1 cellular context compared by ENCODE assay signal in the genomic region with DNA sequence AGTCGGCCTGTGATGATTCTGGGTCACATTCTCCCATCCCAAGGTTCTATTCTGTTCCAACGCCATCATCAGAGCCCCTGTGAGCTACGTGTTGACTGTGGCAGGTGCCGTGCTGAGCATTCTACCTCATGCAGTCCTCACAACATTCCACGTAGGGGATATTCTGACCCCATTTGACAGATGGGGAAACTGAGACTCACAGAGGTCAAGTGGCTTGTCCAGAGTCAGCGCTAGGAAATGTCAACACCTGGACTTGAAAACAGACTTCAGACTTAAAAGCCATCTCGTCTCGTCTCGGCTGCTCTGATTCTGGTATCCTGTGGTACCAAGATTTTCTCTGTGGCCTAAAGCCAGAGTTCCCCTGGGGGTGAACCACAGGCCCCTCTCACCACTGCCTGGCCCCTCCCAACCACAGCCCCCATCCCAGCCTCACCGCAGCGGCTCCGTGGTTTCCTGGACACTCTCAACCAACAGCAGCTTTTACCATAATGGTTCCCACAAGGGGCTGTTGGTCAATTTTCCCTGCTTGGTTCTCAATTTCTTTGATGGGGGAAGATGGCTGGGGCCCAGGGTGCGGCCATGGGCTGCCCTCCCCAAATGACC.
TF ChIP-seq lines count a peak whose summit lies in the region.

No MANE protein-coding gene starts in this region.

TF ChIP-seq in GM23338, 12 proteins besides CTCF, POLR2A, EP300 and RAD21 (continued from another document):
- TF ChIP-seq, protein P1, sequence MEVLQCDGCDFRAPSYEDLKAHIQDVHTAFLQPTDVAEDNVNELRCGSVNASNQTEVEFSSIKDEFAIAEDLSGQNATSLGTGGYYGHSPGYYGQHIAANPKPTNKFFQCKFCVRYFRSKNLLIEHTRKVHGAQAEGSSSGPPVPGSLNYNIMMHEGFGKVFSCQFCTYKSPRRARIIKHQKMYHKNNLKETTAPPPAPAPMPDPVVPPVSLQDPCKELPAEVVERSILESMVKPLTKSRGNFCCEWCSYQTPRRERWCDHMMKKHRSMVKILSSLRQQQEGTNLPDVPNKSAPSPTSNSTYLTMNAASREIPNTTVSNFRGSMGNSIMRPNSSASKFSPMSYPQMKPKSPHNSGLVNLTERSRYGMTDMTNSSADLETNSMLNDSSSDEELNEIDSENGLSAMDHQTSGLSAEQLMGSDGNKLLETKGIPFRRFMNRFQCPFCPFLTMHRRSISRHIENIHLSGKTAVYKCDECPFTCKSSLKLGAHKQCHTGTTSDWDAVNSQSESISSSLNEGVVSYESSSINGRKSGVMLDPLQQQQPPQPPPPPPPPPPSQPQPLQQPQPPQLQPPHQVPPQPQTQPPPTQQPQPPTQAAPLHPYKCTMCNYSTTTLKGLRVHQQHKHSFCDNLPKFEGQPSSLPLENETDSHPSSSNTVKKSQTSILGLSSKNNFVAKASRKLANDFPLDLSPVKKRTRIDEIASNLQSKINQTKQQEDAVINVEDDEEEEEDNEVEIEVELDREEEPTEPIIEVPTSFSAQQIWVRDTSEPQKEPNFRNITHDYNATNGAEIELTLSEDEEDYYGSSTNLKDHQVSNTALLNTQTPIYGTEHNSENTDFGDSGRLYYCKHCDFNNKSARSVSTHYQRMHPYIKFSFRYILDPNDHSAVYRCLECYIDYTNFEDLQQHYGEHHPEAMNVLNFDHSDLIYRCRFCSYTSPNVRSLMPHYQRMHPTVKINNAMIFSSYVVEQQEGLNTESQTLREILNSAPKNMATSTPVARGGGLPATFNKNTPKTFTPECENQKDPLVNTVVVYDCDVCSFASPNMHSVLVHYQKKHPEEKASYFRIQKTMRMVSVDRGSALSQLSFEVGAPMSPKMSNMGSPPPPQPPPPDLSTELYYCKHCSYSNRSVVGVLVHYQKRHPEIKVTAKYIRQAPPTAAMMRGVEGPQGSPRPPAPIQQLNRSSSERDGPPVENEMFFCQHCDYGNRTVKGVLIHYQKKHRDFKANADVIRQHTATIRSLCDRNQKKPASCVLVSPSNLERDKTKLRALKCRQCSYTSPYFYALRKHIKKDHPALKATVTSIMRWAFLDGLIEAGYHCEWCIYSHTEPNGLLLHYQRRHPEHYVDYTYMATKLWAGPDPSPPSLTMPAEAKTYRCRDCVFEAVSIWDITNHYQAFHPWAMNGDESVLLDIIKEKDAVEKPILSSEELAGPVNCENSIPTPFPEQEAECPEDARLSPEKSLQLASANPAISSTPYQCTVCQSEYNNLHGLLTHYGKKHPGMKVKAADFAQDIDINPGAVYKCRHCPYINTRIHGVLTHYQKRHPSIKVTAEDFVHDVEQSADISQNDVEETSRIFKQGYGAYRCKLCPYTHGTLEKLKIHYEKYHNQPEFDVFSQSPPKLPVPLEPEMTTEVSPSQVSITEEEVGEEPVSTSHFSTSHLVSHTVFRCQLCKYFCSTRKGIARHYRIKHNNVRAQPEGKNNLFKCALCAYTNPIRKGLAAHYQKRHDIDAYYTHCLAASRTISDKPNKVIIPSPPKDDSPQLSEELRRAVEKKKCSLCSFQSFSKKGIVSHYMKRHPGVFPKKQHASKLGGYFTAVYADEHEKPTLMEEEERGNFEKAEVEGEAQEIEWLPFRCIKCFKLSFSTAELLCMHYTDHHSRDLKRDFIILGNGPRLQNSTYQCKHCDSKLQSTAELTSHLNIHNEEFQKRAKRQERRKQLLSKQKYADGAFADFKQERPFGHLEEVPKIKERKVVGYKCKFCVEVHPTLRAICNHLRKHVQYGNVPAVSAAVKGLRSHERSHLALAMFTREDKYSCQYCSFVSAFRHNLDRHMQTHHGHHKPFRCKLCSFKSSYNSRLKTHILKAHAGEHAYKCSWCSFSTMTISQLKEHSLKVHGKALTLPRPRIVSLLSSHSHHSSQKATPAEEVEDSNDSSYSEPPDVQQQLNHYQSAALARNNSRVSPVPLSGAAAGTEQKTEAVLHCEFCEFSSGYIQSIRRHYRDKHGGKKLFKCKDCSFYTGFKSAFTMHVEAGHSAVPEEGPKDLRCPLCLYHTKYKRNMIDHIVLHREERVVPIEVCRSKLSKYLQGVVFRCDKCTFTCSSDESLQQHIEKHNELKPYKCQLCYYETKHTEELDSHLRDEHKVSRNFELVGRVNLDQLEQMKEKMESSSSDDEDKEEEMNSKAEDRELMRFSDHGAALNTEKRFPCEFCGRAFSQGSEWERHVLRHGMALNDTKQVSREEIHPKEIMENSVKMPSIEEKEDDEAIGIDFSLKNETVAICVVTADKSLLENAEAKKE (CRISPR knock-in tag; IDR thresholded peaks at IDR 0.05): no peak
